Comparison of ENCODE assay signal across 20 cellular contexts in the genomic region with DNA sequence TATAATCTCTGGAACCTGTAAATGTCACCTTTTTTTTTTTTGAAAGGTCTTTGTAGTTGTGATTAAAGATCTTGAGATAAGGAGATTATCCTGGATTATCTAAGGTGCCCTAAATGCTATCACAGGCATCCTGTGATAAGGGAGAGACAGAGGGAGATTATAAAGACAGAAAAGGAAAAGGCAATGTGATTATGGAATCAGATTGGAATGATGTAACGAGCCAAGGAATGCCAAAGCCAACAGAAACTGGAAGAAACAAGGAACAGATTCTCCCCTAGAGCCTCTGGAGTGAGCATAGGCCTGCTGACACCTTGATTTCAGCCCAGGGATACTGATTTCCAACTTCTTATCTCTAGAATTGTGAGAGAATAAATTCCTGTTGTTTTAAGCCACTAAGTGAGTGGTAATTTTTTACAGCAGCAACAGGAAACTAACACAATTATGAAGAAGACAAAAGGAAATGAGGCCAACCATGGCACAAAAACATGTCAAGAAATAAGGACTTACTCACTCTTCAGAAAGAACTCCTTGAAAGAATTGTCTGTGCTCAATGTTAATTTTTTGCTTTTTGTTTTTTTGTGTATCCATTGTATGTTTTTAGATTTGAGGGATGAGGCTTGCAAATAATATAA.
"Had no signal": no experiment of that assay in that cellular context is flagged by ENCODE, and none has a peak within 500 bp of the region (broad histone marks: within the 10 kb centered on the region; RNA-seq: fewer than 3 reads in every experiment).

No MANE protein-coding gene starts in this region.

- H3K9me3 ChIP-seq: pancreas, right lobe of liver, thyroid gland had no signal

- H3K4me3 ChIP-seq: heart right ventricle, pancreas, right lobe of liver, suprapubic skin, thyroid gland had no signal

- H3K36me3 ChIP-seq: heart right ventricle, pancreas, right lobe of liver, suprapubic skin, thyroid gland had no signal

- H3K27me3 ChIP-seq: heart right ventricle, pancreas, right lobe of liver, suprapubic skin, thyroid gland had no signal

- H3K4me1 ChIP-seq: pancreas, right lobe of liver, suprapubic skin, thyroid gland had no signal

- DNase-seq: cortex of kidney; effector memory CD4-positive, alpha-beta T cell; erythroblast; heart right ventricle; hypothalamus; islet precursor cell; mammary epithelial cell; occipital lobe; pancreas; retina; right lobe of liver; stimulated activated CD4-positive, alpha-beta T cell treated with anti-CD3 and anti-CD28 coated beads, Interleukin-4, amount 100 ng/mL, for 1 hour; stimulated activated CD8-positive, alpha-beta memory T cell treated with anti-CD3 and anti-CD28 coated beads, Interleukin-4, amount 100 ng/mL, for 48 hours; stimulated activated naive CD8-positive, alpha-beta T cell treated with anti-CD3 and anti-CD28 coated beads, Interleukin-15, Interleukin-2, amounts not matched to agents 100 U/mL and 50 U/mL, for 24 hours; thyroid gland had no signal

- H3K27ac ChIP-seq: heart right ventricle, pancreas, right lobe of liver, suprapubic skin, thyroid gland had no signal

- FAIRE-seq: frontal cortex, pancreas, urothelium cell line had no signal

- ATAC-seq: heart right ventricle; left lobe of liver; pancreas; right lobe of liver; stimulated activated effector memory CD8-positive, alpha-beta T cell treated with anti-CD3 and anti-CD28 coated beads, Interleukin-12 subunit alpha, Interleukin-12 subunit beta, amount 100 ng/mL, for 72 hours; stimulated activated naive CD8-positive, alpha-beta T cell treated with anti-CD3 and anti-CD28 coated beads, Interleukin-15, Interleukin-2, amounts not matched to agents 100 U/mL and 50 U/mL, for 24 hours had no signal
